23 cellular contexts compared by ENCODE assay signal in genomic region chr11:73201888-73202810, GRCh38. TPM values are rescaled to one million over a fixed set of nuclear protein-coding genes. Genes with fewer than 3 reads are reported as not detected.
DNase-seq lines count a peak whose midpoint lies in the region; ATAC-seq, FAIRE-seq and TF ChIP-seq lines count a peak whose summit lies in the region.
"Had no signal": no experiment of that assay in that cellular context is flagged by ENCODE, and none has a peak within 500 bp of the region (broad histone marks: within the 10 kb centered on the region; RNA-seq: fewer than 3 reads in every experiment).

No MANE protein-coding gene starts in this region.

- no peak overlapping the region for H3K9ac ChIP-seq in IMR-90 (ENCODE audit: low read depth, low read length)
- H3K9ac ChIP-seq in K562 (ENCODE audit: insufficient read depth in 1 of 2, low read depth in 2 of 2, low read length in 2 of 2): peak overlapping the region in 1 of 2 experiments; percentile 31; a peak in 1 of 4 replicates
- no peak overlapping the region for H3K9ac ChIP-seq in smooth muscle cell (ENCODE audit: low read depth)

- H2BK15ac ChIP-seq in IMR-90 (ENCODE audit: low read depth, low read length): no peak overlapping the region

- CTCF ChIA-PET in IMR-90 (lab: Yijun Ruan, JAX): no interaction called here
- CTCF ChIA-PET in K562 (lab: Yijun Ruan, JAX; ENCODE audit: low intra/inter-chr PET ratio): no interaction called here

- no peak overlapping the region for H2BK120ac ChIP-seq in IMR-90 (ENCODE audit: low read depth, low read length)

- H3K4me1 Mint-ChIP-seq in activated CD4-positive, alpha-beta T cell treated with anti-CD3 and anti-CD28 coated beads, Interleukin-2, amount 10 ng/mL, durations not matched to agents 24 days and 14 days: peaks cover 2% of the 10 kb centered on the region

- intact Hi-C loops in IMR-90 (cut with micrococcal nuclease) (no loop called here), K562 (cut with micrococcal nuclease) (no loop called here), left lung (cut with DNase I) (no loop called here)
- intact Hi-C loops in activated CD4-positive, alpha-beta T cell treated with anti-CD3 and anti-CD28 coated beads, Interleukin-2, amount 10 ng/mL, durations not matched to agents 24 days and 14 days (cut with micrococcal nuclease): no loop called here

- H3K36me3 Mint-ChIP-seq in activated CD4-positive, alpha-beta T cell treated with anti-CD3 and anti-CD28 coated beads, Interleukin-2, amount 10 ng/mL, durations not matched to agents 24 days and 14 days (ENCODE audit: low read depth): no peaks in the 10 kb centered on the region
- H3K36me3 Mint-ChIP-seq: CD4-positive, CD25-positive, alpha-beta regulatory T cell had no signal

- no peak overlapping the region for H2BK5ac ChIP-seq in IMR-90 (ENCODE audit: low read depth, low read length, poor library complexity, severe bottlenecking)

- no peak overlapping the region for H2AK5ac ChIP-seq in IMR-90 (ENCODE audit: low read depth, low read length)

- H3K4me2 ChIP-seq in IMR-90 (ENCODE audit: low read depth, low read length) (no peak overlapping the region), K562 (ENCODE audit: insufficient read depth, low read length) (peak overlapping the region; percentile 43), smooth muscle cell (no peak overlapping the region)

- no peak overlapping the region for H3K18ac ChIP-seq in IMR-90 (ENCODE audit: low read depth, low read length)

- no TSS peak for BruUV-seq in IMR-90 (replicated peaks; lab: Mats Ljungman, UMichigan)
- no TSS peak for BruUV-seq in K562 (replicated peaks; lab: Mats Ljungman, UMichigan)

- H2AK9ac ChIP-seq in IMR-90 (replicated peaks; ENCODE audit: low read depth, low read length, poor library complexity): no peak overlapping the region

- H2BK20ac ChIP-seq in IMR-90 (ENCODE audit: low read depth, low read length): no peak overlapping the region; the same call in 1 of the 2 replicates

- DNase-seq in IMR-90 (no peak), K562 (ENCODE audit: extremely low read depth in 1 of 4, low spot score in 3 of 4) (peak in 2 of 4 experiments; percentile 42 to 47), left lung (peak in 1 of 2 donors; percentile 23), smooth muscle cell (lab: John Stamatoyannopoulos, UW; ENCODE audit: unreplicated experiment) (no peak), NCI-H526 (lab: John Stamatoyannopoulos, UW) (no peak), substantia nigra (lab: John Stamatoyannopoulos, UW) (no peak), coronary artery (ENCODE audit: low spot score) (no peak)
- DNase-seq in activated CD4-positive, alpha-beta T cell treated with anti-CD3 and anti-CD28 coated beads, Interleukin-2, amount 10 ng/mL, durations not matched to agents 24 days and 14 days: no peak
- DNase-seq: activated CD4-positive, alpha-beta memory T cell treated with anti-CD3 and anti-CD28 coated beads, Interleukin-2, amount 10 ng/mL, durations not matched to agents 7 days and 5 days; activated CD4-positive, CD25-positive, alpha-beta regulatory T cell; activated naive CD4-positive, alpha-beta T cell treated with anti-CD3 and anti-CD28 coated beads for 36 hours; CD4-positive, CD25-positive, alpha-beta regulatory T cell; dermis blood vessel endothelial cell; DMS 273 treated with DMSO at 0.1 percent for 48 hours; foreskin keratinocyte; GOT3; NCI-H1417 treated with DMSO at 0.1 percent for 48 hours; NCI-H2107; NCI-H446 treated with DMSO at 0.1 percent for 48 hours; NK-92 treated with Interleukin-12 subunit alpha and Interleukin-12 subunit beta, amount 100 ng/mL, for 24 hours; T-helper 9 cell had no signal

- H3K9me1 ChIP-seq in IMR-90 (ENCODE audit: insufficient read depth, low read length): no peaks in the 10 kb centered on the region; the same call in 1 of the 2 replicates
- no peaks in the 10 kb centered on the region for H3K9me1 ChIP-seq in K562 (ENCODE audit: control insufficient read depth, insufficient read depth, low read length)

- no peak overlapping the region for H3K23ac ChIP-seq in IMR-90 (ENCODE audit: low read depth, low read length)

- no peak overlapping the region for H4K8ac ChIP-seq in IMR-90 (ENCODE audit: low read depth in 2 of 2, low read length in 2 of 2)

- no peak overlapping the region for H3K56ac ChIP-seq in IMR-90 (ENCODE audit: extremely low read depth, insufficient read depth, low read length)

- H3F3A ChIP-seq in smooth muscle cell (ENCODE audit: low read depth): no peaks in the 10 kb centered on the region

- no peak for FAIRE-seq in K562 (lab: Jason Lieb, UNC)
- FAIRE-seq: endothelial cell of umbilical vein, islet of Langerhans had no signal

- TF ChIP-seq CTCF in IMR-90 (conservative IDR thresholded peaks at IDR 0.05; ENCODE audit: low read depth, low read length): no peak
- no peak for TF ChIP-seq CTCF in K562 (IDR thresholded peaks at IDR 0.05 in 2 of 3, conservative IDR thresholded peaks at IDR 0.05 in 1 of 3; ENCODE audit: insufficient read depth in 2 of 3, low read depth in 1 of 3, low read length in 3 of 3)
- no peak for TF ChIP-seq CTCF in left lung (IDR thresholded peaks at IDR 0.05)
- TF ChIP-seq CTCF in smooth muscle cell (IDR thresholded peaks at IDR 0.05; ENCODE audit: borderline replicate concordance, insufficient read depth, poor library complexity, severe bottlenecking): no peak
- TF ChIP-seq CTCF in coronary artery (IDR thresholded peaks at IDR 0.05): no peak

- TF ChIP-seq RAD21 in IMR-90 (IDR thresholded peaks at IDR 0.05; ENCODE audit: low read length): no peak
- TF ChIP-seq RAD21 in K562 (CRISPR knock-in tag; conservative IDR thresholded peaks at IDR 0.05 in 1 of 2, IDR thresholded peaks at IDR 0.05 in 1 of 2): no peak

- H3K4ac ChIP-seq in IMR-90 (ENCODE audit: low read depth, low read length): no peak overlapping the region

- H3K4me3 Mint-ChIP-seq in activated CD4-positive, alpha-beta T cell treated with anti-CD3 and anti-CD28 coated beads, Interleukin-2, amount 10 ng/mL, durations not matched to agents 24 days and 14 days: no peak overlapping the region
- H3K4me3 Mint-ChIP-seq: activated CD4-positive, alpha-beta memory T cell treated with anti-CD3 and anti-CD28 coated beads, Interleukin-2, amount 10 ng/mL, durations not matched to agents 7 days and 5 days; activated naive CD4-positive, alpha-beta T cell treated with anti-CD3 and anti-CD28 coated beads for 36 hours; CD4-positive, CD25-positive, alpha-beta regulatory T cell had no signal

- ATAC-seq in IMR-90 (ENCODE audit: low read depth): no peak
- peak; percentile 71 for ATAC-seq in K562
- no peak for ATAC-seq in left lung
- ATAC-seq: foreskin keratinocyte had no signal

- no peak overlapping the region for H4K91ac ChIP-seq in IMR-90 (ENCODE audit: insufficient read depth, low read depth, low read length)

- peak overlapping the region; percentile 52 for H2AFZ ChIP-seq in IMR-90 (replicated peaks; ENCODE audit: low read length, poor library complexity)
- peak overlapping the region; percentile 60; the same call in 1 of the 2 replicates for H2AFZ ChIP-seq in K562 (ENCODE audit: low read depth, low read length)
- no peak overlapping the region for H2AFZ ChIP-seq in smooth muscle cell (ENCODE audit: low read depth)

- peaks cover 10% of the 10 kb centered on the region for H3K27me3 ChIP-seq in IMR-90 (ENCODE audit: control insufficient read depth, insufficient read depth, low read length)
- peaks cover 8 to 10% of the 10 kb centered on the region in 2 experiments; a peak in 4 of 5 replicates for H3K27me3 ChIP-seq in K562 (ENCODE audit: control insufficient read depth in 2 of 2, insufficient read depth in 2 of 2, low read length in 2 of 2)
- no peaks in the 10 kb centered on the region for H3K27me3 ChIP-seq in left lung
- H3K27me3 ChIP-seq in smooth muscle cell (ENCODE audit: low read depth): no peaks in the 10 kb centered on the region
- H3K27me3 ChIP-seq: foreskin keratinocyte had no signal

- no peak overlapping the region for H3K27ac ChIP-seq in IMR-90 (ENCODE audit: insufficient read depth, low read length)
- H3K27ac ChIP-seq in K562 (ENCODE audit: extremely low read depth, low read depth, low read length): no peak overlapping the region
- H3K27ac ChIP-seq in left lung: peak overlapping the region; percentile 64 to 83
- H3K27ac ChIP-seq in smooth muscle cell (ENCODE audit: low read depth): peak overlapping the region; percentile 78
- no peak overlapping the region for H3K27ac ChIP-seq in substantia nigra (ENCODE audit: low read depth, low read length, poor library complexity, severe bottlenecking)
- no peak overlapping the region for H3K27ac ChIP-seq in coronary artery
- H3K27ac ChIP-seq: foreskin keratinocyte had no signal

- H3K27me3 Mint-ChIP-seq in activated CD4-positive, alpha-beta T cell treated with anti-CD3 and anti-CD28 coated beads, Interleukin-2, amount 10 ng/mL, durations not matched to agents 24 days and 14 days: peaks cover 22% of the 10 kb centered on the region

- H3K9me3 ChIP-seq in IMR-90 (ENCODE audit: control insufficient read depth, insufficient read depth, low read length) (no peaks in the 10 kb centered on the region), K562 (replicated peaks; ENCODE audit: control insufficient read depth, insufficient read depth, low read depth, low read length) (no peaks in the 10 kb centered on the region), left lung (no peaks in the 10 kb centered on the region), smooth muscle cell (replicated peaks; ENCODE audit: low read depth) (no peaks in the 10 kb centered on the region)

- no peak overlapping the region for H3K14ac ChIP-seq in IMR-90 (replicated peaks; ENCODE audit: low read depth, low read length)

- dilution Hi-C loops in IMR-90 (cut with HindIII; ENCODE audit: low sequenced_read_pairs, unreplicated experiment): no loop called here

- no peaks in the 10 kb centered on the region for H3K36me3 ChIP-seq in IMR-90 (ENCODE audit: control insufficient read depth, insufficient read depth, low read length)
- no peaks in the 10 kb centered on the region for H3K36me3 ChIP-seq in K562 (ENCODE audit: control insufficient read depth, insufficient read depth, low read length)
- no peaks in the 10 kb centered on the region for H3K36me3 ChIP-seq in left lung
- H3K36me3 ChIP-seq in smooth muscle cell (ENCODE audit: low read depth): no peaks in the 10 kb centered on the region

- TF ChIP-seq EP300 in K562 (IDR thresholded peaks at IDR 0.05; ENCODE audit: low read length): no peak

- in situ Hi-C loops in IMR-90 (cut with MboI; ENCODE audit: low sequenced_read_pairs) (no loop called here), K562 (cut with MboI) (no loop called here)

- no peak for TF ChIP-seq POLR2A in IMR-90 (IDR thresholded peaks at IDR 0.05; ENCODE audit: low read depth, low read length)
- TF ChIP-seq POLR2A in K562 (conservative IDR thresholded peaks at IDR 0.05): no peak

- H3K4me3 ChIP-seq in IMR-90 (ENCODE audit: insufficient read depth, low read depth, low read length) (no peak overlapping the region), K562 (no peak overlapping the region), left lung (no peak overlapping the region), smooth muscle cell (no peak overlapping the region), coronary artery (no peak overlapping the region)

- POLR2A ChIA-PET in IMR-90 (lab: Charles Lee; ENCODE audit: unreplicated experiment): no interaction called here
- POLR2A ChIA-PET in K562 (lab: Yijun Ruan, JAX): interaction anchor here (0.5 to 1.6 kb wide), 3 partner anchors 8 to 105 kb away, joined by 3 to 4 read pairs (median 4); no protein-coding TSS in a partner anchor

- H3K79me1 ChIP-seq in IMR-90 (ENCODE audit: low read depth in 1 of 2, low read length in 2 of 2): no peaks in the 10 kb centered on the region

- no peaks in the 10 kb centered on the region for H3K9me3 Mint-ChIP-seq in activated CD4-positive, alpha-beta T cell treated with anti-CD3 and anti-CD28 coated beads, Interleukin-2, amount 10 ng/mL, durations not matched to agents 24 days and 14 days
- H3K9me3 Mint-ChIP-seq: activated CD4-positive, alpha-beta memory T cell treated with anti-CD3 and anti-CD28 coated beads, Interleukin-2, amount 10 ng/mL, durations not matched to agents 7 days and 5 days; activated naive CD4-positive, alpha-beta T cell treated with anti-CD3 and anti-CD28 coated beads for 36 hours had no signal

- no peak overlapping the region for H3K27ac Mint-ChIP-seq in activated CD4-positive, alpha-beta T cell treated with anti-CD3 and anti-CD28 coated beads, Interleukin-2, amount 10 ng/mL, durations not matched to agents 24 days and 14 days
- H3K27ac Mint-ChIP-seq: activated CD4-positive, alpha-beta memory T cell treated with anti-CD3 and anti-CD28 coated beads, Interleukin-2, amount 10 ng/mL, durations not matched to agents 7 days and 5 days; activated naive CD4-positive, alpha-beta T cell treated with anti-CD3 and anti-CD28 coated beads for 36 hours had no signal

- H4K5ac ChIP-seq in IMR-90 (ENCODE audit: low read depth, low read length): no peak overlapping the region

- no peaks in the 10 kb centered on the region for H3K79me2 ChIP-seq in K562 (ENCODE audit: control insufficient read depth, insufficient read depth, low read length)
- H3K79me2 ChIP-seq in smooth muscle cell (ENCODE audit: low read depth): no peaks in the 10 kb centered on the region

- WGBS in IMR-90 (ENCODE audit: extremely low coverage in 2 of 2, insufficient read length in 1 of 2), 2 experiments: 69% methylated on average over 5 of the region's 8 CpGs; no CpG with 5 or more reads in 1 of the 2 experiments
- 26% methylated on average over 8 of the region's 8 CpGs for WGBS in K562 (ENCODE audit: insufficient coverage, low coverage, missing lambda C conversion rate)
- 86% methylated on average over 8 of the region's 8 CpGs for WGBS in smooth muscle cell (ENCODE audit: low lambda C conversion rate)

- H3K4me1 ChIP-seq in IMR-90 (ENCODE audit: control insufficient read depth, insufficient read depth, low read length): 0 out of 2 replicates have a peak, but pooled peaks cover 2% of the 10 kb centered on the region
- H3K4me1 ChIP-seq in K562 (replicated peaks in 1 of 2; ENCODE audit: control insufficient read depth in 2 of 2, insufficient read depth in 2 of 2, low read length in 2 of 2): peaks cover 10% of the 10 kb centered on the region in 2 experiments; a peak in 4 of 5 replicates
- H3K4me1 ChIP-seq in left lung: peaks cover 3 to 76% of the 10 kb centered on the region in 2 donors
- H3K4me1 ChIP-seq in smooth muscle cell (ENCODE audit: low read depth): peaks cover 23% of the 10 kb centered on the region

- H4K20me1 ChIP-seq in IMR-90 (ENCODE audit: insufficient read depth, low read length) (no peaks in the 10 kb centered on the region), K562 (replicated peaks; ENCODE audit: control insufficient read depth, insufficient read depth, low read length) (no peaks in the 10 kb centered on the region), smooth muscle cell (ENCODE audit: low read depth) (no peaks in the 10 kb centered on the region)

RNA-seq across cellular contexts. Expression of gene P2RY2, which starts 15.9 kb away (rescaled TPM):
- total RNA-seq in IMR-90 (2012; rRNA removed) (not detected in 2 replicates), K562 (2014; rRNA removed) (not detected in 2 replicates), K562 (2014; rRNA removed; fragmentation: Illumina TruSeq; extraction: Trizol) (not detected in 2 replicates), K562 (2015; rRNA removed; fragmentation: Illumina TruSeq; extraction: Trizol) (not detected in 2 replicates), K562 (2021) (not detected in 2 replicates), left lung (10 to 100 TPM in 1 of 2 donors, 1 to 10 TPM in 1; 9.3 to 10.3 TPM), smooth muscle cell (0.99 and 5.8 TPM in 2 replicates)
- polyA plus RNA-seq in IMR-90 (2012; rRNA removed) (0.06 TPM in 1 of 2 replicates, not detected in the other), K562 (2011; rRNA removed) (not detected in 2 replicates), K562 (2014; fragmentation: Illumina TruSeq; extraction: Trizol) (not detected in 2 replicates), K562 (2014; fragmentation: Nextera tagmentation; extraction: Ambion mirVana) (not detected), K562 (2014; rRNA removed) (not detected in 2 replicates), smooth muscle cell (1.9 TPM in 1 of 2 replicates, not detected in the other)
- polyA plus RNA-seq in IMR-90 (2012; cell fraction: cytosol; rRNA removed): 0.02 TPM in 1 of 2 replicates, not detected in the other
- polyA plus RNA-seq in IMR-90 (2012; cell fraction: nucleus; rRNA removed; ENCODE audit: low replicate concordance): 0.07 TPM in 1 of 2 replicates, not detected in the other
- not detected in 2 replicates for total RNA-seq in K562 (2011; cell fraction: chromatin; rRNA removed; ENCODE audit: low replicate concordance)
- not detected in 2 replicates for total RNA-seq in K562 (2011; cell fraction: nucleolus; rRNA removed)
- total RNA-seq in K562 (2011; cell fraction: nucleoplasm; rRNA removed): not detected in 2 replicates
- not detected in 2 replicates for polyA plus RNA-seq in K562 (2011; cell fraction: cytosol; rRNA removed)
- not detected in 2 replicates for polyA plus RNA-seq in K562 (2011; cell fraction: nucleus; rRNA removed)
- not detected in 2 replicates for polyA plus RNA-seq in K562 (2012)
- polyA minus RNA-seq in K562 (2011; rRNA and poly(A)+ RNA removed): not detected in 2 replicates
- polyA minus RNA-seq in K562 (2011; cell fraction: cytosol; rRNA and poly(A)+ RNA removed): not detected in 2 replicates
- polyA minus RNA-seq in K562 (2011; cell fraction: nucleus; rRNA and poly(A)+ RNA removed): not detected in 2 replicates
- not detected in 2 replicates for total RNA-seq in activated CD4-positive, alpha-beta T cell treated with anti-CD3 and anti-CD28 coated beads, Interleukin-2, amount 10 ng/mL, durations not matched to agents 24 days and 14 days
- total RNA-seq: activated CD4-positive, alpha-beta memory T cell treated with anti-CD3 and anti-CD28 coated beads, Interleukin-2, amount 10 ng/mL, durations not matched to agents 7 days and 5 days; activated naive CD4-positive, alpha-beta T cell treated with anti-CD3 and anti-CD28 coated beads for 36 hours; CD4-positive, CD25-positive, alpha-beta regulatory T cell had no signal
- polyA plus RNA-seq: CD4-positive, CD25-positive, alpha-beta regulatory T cell had no signal

Comparison
In these comparisons a context has a peak if more than half of its experiments do, and no peak if none do; other contexts are left out.
1. H3K27ac ChIP-seq: peak in left lung (2 of 2) and smooth muscle cell (single experiment); none in IMR-90 (single experiment), K562 (single experiment), substantia nigra (single experiment) and coronary artery (0 of 2).